8 cellular contexts compared by ENCODE assay signal in genomic region chr3:19946291-19946831, GRCh38. TPM values are rescaled to one million over a fixed set of nuclear protein-coding genes. Genes with fewer than 3 reads are reported as not detected.
A peak's percentile ranks its signal among the peaks of the same experiment; 100 is the strongest.
DNase-seq lines count a peak whose midpoint lies in the region; ATAC-seq and TF ChIP-seq lines count a peak whose summit lies in the region.

No MANE protein-coding gene starts in this region.

- H3K4me1 Mint-ChIP-seq in activated naive CD8-positive, alpha-beta T cell (ENCODE audit: low read depth), result peaks cover 44% of the 10 kb centered on the region
- peaks cover 24% of the 10 kb centered on the region for H3K4me1 Mint-ChIP-seq in stimulated activated memory B cell treated with anti-CD40 and anti-IgM and Interleukin-4, amounts not matched to agents 10 μg/mL and 1 μg/mL and 100 μg/mL, for 72 hours

- H3K9me3 ChIP-seq in BE2C (no peaks in the 10 kb centered on the region), iPS DF 6.9 (ENCODE audit: control insufficient read depth, insufficient read depth, low read length) (no peaks in the 10 kb centered on the region)

- H3K27me3 Mint-ChIP-seq in activated naive CD8-positive, alpha-beta T cell, result no peaks in the 10 kb centered on the region
- H3K27me3 Mint-ChIP-seq in stimulated activated memory B cell treated with anti-CD40 and anti-IgM and Interleukin-4, amounts not matched to agents 10 μg/mL and 1 μg/mL and 100 μg/mL, for 72 hours, result no peaks in the 10 kb centered on the region

- H3K4me3 ChIP-seq in BE2C (ENCODE audit: low read depth, low read length) (peak overlapping the region; percentile 84), iPS DF 6.9 (ENCODE audit: low read length) (peak overlapping the region; percentile 92; the same call in 1 of the 2 replicates)

- no peak for TF ChIP-seq CTCF in BE2C (IDR thresholded peaks at IDR 0.05; ENCODE audit: low read depth, low read length)

- peaks cover 3% of the 10 kb centered on the region for H3K36me3 Mint-ChIP-seq in activated naive CD8-positive, alpha-beta T cell
- H3K36me3 Mint-ChIP-seq in stimulated activated memory B cell treated with anti-CD40 and anti-IgM and Interleukin-4, amounts not matched to agents 10 μg/mL and 1 μg/mL and 100 μg/mL, for 72 hours, result peaks cover 4% of the 10 kb centered on the region

- H3K4me1 ChIP-seq in BE2C, result no peaks in the 10 kb centered on the region
- peaks cover 4% of the 10 kb centered on the region; the same call in 1 of the 2 replicates for H3K4me1 ChIP-seq in iPS DF 6.9 (ENCODE audit: control insufficient read depth, insufficient read depth, low read length)

- WGBS in iPS DF 6.9 (ENCODE audit: insufficient coverage, insufficient read length), result no CpG with 5 or more reads among the region's 17 CpGs

- peak; percentile 17 for ATAC-seq in GM19395 (IDR thresholded peaks at IDR 0.05; ENCODE audit: unreplicated experiment)
- peak; percentile 1 for ATAC-seq in HG03571 (IDR thresholded peaks at IDR 0.05; ENCODE audit: unreplicated experiment)
- ATAC-seq in stimulated activated memory B cell treated with anti-CD40 and anti-IgM and Interleukin-4, amounts not matched to agents 10 μg/mL and 1 μg/mL and 100 μg/mL, for 72 hours, result peak; percentile 6

- H3K27me3 ChIP-seq in BE2C, result no peaks in the 10 kb centered on the region
- no peaks in the 10 kb centered on the region for H3K27me3 ChIP-seq in iPS DF 6.9 (ENCODE audit: control insufficient read depth, insufficient read depth, low read length)

- no peak overlapping the region for H3K27ac ChIP-seq in iPS DF 6.9 (ENCODE audit: low read length)

- no peak for DNase-seq in BE2C
- DNase-seq in iPS DF 6.9 (ENCODE audit: low read depth, low spot score), result no peak
- DNase-seq in stimulated activated naive CD4-positive, alpha-beta T cell treated with Interleukin-2 at 50 U/mL for 16 hours (lab: John Stamatoyannopoulos, UW), result no peak
- no peak for DNase-seq in epidermal melanocyte (ENCODE audit: insufficient read length, low spot score)

- H3K27ac Mint-ChIP-seq in activated naive CD8-positive, alpha-beta T cell, result peak overlapping the region; percentile 98
- peak overlapping the region; percentile 85 for H3K27ac Mint-ChIP-seq in stimulated activated memory B cell treated with anti-CD40 and anti-IgM and Interleukin-4, amounts not matched to agents 10 μg/mL and 1 μg/mL and 100 μg/mL, for 72 hours

- H3K36me3 ChIP-seq in BE2C, result no peaks in the 10 kb centered on the region
- H3K36me3 ChIP-seq in iPS DF 6.9 (ENCODE audit: control insufficient read depth, insufficient read depth, low read length), result no peaks in the 10 kb centered on the region

- H3K4me3 Mint-ChIP-seq in activated naive CD8-positive, alpha-beta T cell, result peak overlapping the region; percentile 95
- peak overlapping the region; percentile 82 for H3K4me3 Mint-ChIP-seq in stimulated activated memory B cell treated with anti-CD40 and anti-IgM and Interleukin-4, amounts not matched to agents 10 μg/mL and 1 μg/mL and 100 μg/mL, for 72 hours

- no peaks in the 10 kb centered on the region for H3K9me3 Mint-ChIP-seq in activated naive CD8-positive, alpha-beta T cell (ENCODE audit: low read depth)
- H3K9me3 Mint-ChIP-seq in stimulated activated memory B cell treated with anti-CD40 and anti-IgM and Interleukin-4, amounts not matched to agents 10 μg/mL and 1 μg/mL and 100 μg/mL, for 72 hours, result no peaks in the 10 kb centered on the region

RNA-seq across cellular contexts. Expression of gene RAB5A, which starts 0.5 kb away (rescaled TPM):
- 23.4 TPM for polyA plus RNA-seq in BE2C (2012; ENCODE audit: insufficient read depth, insufficient read length, low read depth)

RNA-seq across cellular contexts. Expression of gene EFHB, which starts 12.3 kb away (rescaled TPM):
- polyA plus RNA-seq in BE2C (2012; ENCODE audit: insufficient read depth, insufficient read length, low read depth), result not detected
